Comparison of ENCODE assay signal across 1 cellular context in the genomic region with DNA sequence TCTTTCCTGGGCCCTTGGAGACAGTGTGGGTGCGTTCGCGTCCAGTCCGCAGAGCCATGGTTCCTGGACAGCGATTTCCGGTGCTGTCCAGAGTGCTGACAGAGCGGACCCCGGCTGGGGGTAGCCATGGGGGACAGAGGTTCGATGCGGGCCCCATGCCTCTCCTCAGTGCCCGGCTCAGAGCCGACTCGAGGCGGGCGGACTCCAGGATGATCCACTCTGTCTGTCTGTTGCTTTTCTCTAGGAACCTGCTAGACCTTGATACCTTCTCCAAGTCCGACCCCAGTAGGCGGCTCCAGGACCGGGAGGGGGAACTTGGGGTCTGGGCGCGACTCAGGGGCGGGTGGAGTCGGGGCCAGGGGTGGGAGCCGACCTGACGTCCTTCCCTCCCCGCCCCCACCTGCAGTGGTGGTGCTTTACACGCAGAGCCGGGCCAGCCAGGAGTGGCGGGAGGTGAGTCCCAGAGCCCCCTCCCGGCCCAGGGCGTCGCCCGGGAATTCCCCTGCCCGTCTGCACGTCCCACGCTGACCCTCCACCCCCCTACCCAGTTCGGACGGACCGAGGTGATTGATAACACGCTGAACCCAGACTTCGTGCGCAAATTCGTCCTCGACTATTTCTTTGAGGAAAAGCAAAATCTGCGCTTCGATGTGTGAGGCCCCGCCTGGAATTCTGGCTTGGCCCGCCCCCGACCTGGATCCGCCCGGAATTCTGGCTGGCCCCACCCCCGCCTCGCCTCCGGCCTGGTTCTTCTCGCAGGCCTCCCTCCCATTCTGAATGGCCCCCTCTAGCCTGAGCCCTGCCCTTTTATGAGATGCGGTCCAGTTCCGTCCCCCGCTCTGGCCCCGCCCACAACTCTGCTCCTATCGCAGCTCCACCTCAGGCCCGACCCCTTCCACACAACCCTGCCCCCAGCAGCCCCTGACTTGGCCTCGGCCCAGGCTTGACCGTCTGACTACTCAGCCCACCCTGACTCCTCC.
A peak's percentile ranks its signal among the peaks of the same experiment; 100 is the strongest.
TF ChIP-seq lines count a peak whose summit lies in the region.

No MANE protein-coding gene starts in this region.

TF ChIP-seq in K562, 482 proteins besides CTCF, POLR2A, EP300 and RAD21 (continued from another document and continues in another):
- TF ChIP-seq, protein P1, sequence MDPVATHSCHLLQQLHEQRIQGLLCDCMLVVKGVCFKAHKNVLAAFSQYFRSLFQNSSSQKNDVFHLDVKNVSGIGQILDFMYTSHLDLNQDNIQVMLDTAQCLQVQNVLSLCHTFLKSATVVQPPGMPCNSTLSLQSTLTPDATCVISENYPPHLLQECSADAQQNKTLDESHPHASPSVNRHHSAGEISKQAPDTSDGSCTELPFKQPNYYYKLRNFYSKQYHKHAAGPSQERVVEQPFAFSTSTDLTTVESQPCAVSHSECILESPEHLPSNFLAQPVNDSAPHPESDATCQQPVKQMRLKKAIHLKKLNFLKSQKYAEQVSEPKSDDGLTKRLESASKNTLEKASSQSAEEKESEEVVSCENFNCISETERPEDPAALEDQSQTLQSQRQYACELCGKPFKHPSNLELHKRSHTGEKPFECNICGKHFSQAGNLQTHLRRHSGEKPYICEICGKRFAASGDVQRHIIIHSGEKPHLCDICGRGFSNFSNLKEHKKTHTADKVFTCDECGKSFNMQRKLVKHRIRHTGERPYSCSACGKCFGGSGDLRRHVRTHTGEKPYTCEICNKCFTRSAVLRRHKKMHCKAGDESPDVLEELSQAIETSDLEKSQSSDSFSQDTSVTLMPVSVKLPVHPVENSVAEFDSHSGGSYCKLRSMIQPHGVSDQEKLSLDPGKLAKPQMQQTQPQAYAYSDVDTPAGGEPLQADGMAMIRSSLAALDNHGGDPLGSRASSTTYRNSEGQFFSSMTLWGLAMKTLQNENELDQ (CRISPR knock-in tag; IDR thresholded peaks at IDR 0.05; ENCODE audit: borderline replicate concordance), result 0 out of 2 replicates have a peak, but pooled peaks have one; percentile 91
- peak; percentile 52; the same call in 1 of the 2 replicates for TF ChIP-seq CXXC5 (CRISPR knock-in tag; IDR thresholded peaks at IDR 0.05)
- TF ChIP-seq, protein P2, sequence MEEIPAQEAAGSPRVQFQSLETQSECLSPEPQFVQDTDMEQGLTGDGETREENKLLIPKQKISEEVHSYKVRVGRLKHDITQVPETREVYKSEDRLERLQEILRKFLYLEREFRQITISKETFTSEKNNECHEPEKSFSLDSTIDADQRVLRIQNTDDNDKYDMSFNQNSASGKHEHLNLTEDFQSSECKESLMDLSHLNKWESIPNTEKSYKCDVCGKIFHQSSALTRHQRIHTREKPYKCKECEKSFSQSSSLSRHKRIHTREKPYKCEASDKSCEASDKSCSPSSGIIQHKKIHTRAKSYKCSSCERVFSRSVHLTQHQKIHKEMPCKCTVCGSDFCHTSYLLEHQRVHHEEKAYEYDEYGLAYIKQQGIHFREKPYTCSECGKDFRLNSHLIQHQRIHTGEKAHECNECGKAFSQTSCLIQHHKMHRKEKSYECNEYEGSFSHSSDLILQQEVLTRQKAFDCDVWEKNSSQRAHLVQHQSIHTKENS (CRISPR knock-in tag; IDR thresholded peaks at IDR 0.05), result no peak
- no peak for TF ChIP-seq TOE1 (IDR thresholded peaks at IDR 0.05; ENCODE audit: borderline replicate concordance)
- peak; percentile 96 for TF ChIP-seq TOE1 (CRISPR knock-in tag; IDR thresholded peaks at IDR 0.05; ENCODE audit: borderline replicate concordance, low read depth)
- TF ChIP-seq MTA2 (IDR thresholded peaks at IDR 0.05; ENCODE audit: low read depth), result no peak
- TF ChIP-seq HNRNPUL1 (IDR thresholded peaks at IDR 0.05; ENCODE audit: low read length), result no peak
- no peak for TF ChIP-seq SNRNP70 (optimal IDR thresholded peaks at IDR 0.05; ENCODE audit: low read depth, low read length)
- TF ChIP-seq ZNF263 (CRISPR knock-in tag; IDR thresholded peaks at IDR 0.05; ENCODE audit: borderline replicate concordance), result peak; percentile 71
- TF ChIP-seq, protein P3, sequence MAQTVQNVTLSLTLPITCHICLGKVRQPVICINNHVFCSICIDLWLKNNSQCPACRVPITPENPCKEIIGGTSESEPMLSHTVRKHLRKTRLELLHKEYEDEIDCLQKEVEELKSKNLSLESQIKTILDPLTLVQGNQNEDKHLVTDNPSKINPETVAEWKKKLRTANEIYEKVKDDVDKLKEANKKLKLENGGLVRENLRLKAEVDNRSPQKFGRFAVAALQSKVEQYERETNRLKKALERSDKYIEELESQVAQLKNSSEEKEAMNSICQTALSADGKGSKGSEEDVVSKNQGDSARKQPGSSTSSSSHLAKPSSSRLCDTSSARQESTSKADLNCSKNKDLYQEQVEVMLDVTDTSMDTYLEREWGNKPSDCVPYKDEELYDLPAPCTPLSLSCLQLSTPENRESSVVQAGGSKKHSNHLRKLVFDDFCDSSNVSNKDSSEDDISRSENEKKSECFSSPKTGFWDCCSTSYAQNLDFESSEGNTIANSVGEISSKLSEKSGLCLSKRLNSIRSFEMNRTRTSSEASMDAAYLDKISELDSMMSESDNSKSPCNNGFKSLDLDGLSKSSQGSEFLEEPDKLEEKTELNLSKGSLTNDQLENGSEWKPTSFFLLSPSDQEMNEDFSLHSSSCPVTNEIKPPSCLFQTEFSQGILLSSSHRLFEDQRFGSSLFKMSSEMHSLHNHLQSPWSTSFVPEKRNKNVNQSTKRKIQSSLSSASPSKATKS (CRISPR knock-in tag; IDR thresholded peaks at IDR 0.05), result no peak
- TF ChIP-seq, protein P4, sequence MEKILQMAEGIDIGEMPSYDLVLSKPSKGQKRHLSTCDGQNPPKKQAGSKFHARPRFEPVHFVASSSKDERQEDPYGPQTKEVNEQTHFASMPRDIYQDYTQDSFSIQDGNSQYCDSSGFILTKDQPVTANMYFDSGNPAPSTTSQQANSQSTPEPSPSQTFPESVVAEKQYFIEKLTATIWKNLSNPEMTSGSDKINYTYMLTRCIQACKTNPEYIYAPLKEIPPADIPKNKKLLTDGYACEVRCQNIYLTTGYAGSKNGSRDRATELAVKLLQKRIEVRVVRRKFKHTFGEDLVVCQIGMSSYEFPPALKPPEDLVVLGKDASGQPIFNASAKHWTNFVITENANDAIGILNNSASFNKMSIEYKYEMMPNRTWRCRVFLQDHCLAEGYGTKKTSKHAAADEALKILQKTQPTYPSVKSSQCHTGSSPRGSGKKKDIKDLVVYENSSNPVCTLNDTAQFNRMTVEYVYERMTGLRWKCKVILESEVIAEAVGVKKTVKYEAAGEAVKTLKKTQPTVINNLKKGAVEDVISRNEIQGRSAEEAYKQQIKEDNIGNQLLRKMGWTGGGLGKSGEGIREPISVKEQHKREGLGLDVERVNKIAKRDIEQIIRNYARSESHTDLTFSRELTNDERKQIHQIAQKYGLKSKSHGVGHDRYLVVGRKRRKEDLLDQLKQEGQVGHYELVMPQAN (IDR thresholded peaks at IDR 0.05; ENCODE audit: borderline replicate concordance), result peak; percentile 73; the same call in 1 of the 2 replicates
- TF ChIP-seq, protein P5, sequence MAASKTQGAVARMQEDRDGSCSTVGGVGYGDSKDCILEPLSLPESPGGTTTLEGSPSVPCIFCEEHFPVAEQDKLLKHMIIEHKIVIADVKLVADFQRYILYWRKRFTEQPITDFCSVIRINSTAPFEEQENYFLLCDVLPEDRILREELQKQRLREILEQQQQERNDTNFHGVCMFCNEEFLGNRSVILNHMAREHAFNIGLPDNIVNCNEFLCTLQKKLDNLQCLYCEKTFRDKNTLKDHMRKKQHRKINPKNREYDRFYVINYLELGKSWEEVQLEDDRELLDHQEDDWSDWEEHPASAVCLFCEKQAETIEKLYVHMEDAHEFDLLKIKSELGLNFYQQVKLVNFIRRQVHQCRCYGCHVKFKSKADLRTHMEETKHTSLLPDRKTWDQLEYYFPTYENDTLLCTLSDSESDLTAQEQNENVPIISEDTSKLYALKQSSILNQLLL (CRISPR knock-in tag; IDR thresholded peaks at IDR 0.05; ENCODE audit: borderline replicate concordance), result no peak
- no peak for TF ChIP-seq ZNF589 (CRISPR knock-in tag; IDR thresholded peaks at IDR 0.05; ENCODE audit: low read depth)
- peak; percentile 68; the same call in 1 of the 2 replicates for TF ChIP-seq ATF1 (CRISPR knock-in tag; IDR thresholded peaks at IDR 0.05)
- TF ChIP-seq ATF1 (tag; IDR thresholded peaks at IDR 0.05), result no peak
- TF ChIP-seq, protein P6, sequence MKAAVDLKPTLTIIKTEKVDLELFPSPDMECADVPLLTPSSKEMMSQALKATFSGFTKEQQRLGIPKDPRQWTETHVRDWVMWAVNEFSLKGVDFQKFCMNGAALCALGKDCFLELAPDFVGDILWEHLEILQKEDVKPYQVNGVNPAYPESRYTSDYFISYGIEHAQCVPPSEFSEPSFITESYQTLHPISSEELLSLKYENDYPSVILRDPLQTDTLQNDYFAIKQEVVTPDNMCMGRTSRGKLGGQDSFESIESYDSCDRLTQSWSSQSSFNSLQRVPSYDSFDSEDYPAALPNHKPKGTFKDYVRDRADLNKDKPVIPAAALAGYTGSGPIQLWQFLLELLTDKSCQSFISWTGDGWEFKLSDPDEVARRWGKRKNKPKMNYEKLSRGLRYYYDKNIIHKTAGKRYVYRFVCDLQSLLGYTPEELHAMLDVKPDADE (conservative IDR thresholded peaks at IDR 0.05; ENCODE audit: control insufficient read depth, low read depth, low read length), result peak; percentile 47; the same call in 1 of the 2 replicates
- TF ChIP-seq HNRNPLL (IDR thresholded peaks at IDR 0.05; ENCODE audit: low read depth, low read length, poor library complexity, severe bottlenecking), result no peak
- no peak for TF ChIP-seq ZNF785 (CRISPR knock-in tag; IDR thresholded peaks at IDR 0.05)
- no peak for TF ChIP-seq PTRF (tag; IDR thresholded peaks at IDR 0.05)
- TF ChIP-seq, protein P7, sequence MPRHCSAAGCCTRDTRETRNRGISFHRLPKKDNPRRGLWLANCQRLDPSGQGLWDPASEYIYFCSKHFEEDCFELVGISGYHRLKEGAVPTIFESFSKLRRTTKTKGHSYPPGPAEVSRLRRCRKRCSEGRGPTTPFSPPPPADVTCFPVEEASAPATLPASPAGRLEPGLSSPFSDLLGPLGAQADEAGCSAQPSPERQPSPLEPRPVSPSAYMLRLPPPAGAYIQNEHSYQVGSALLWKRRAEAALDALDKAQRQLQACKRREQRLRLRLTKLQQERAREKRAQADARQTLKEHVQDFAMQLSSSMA (CRISPR knock-in tag; IDR thresholded peaks at IDR 0.05), result no peak
- no peak; the same call in 1 of the 2 replicates for TF ChIP-seq CBFB (CRISPR knock-in tag; IDR thresholded peaks at IDR 0.05)
- no peak for TF ChIP-seq ZNF239 (CRISPR knock-in tag; IDR thresholded peaks at IDR 0.05)
- 0 out of 2 replicates have a peak, but pooled peaks have one; percentile 82 for TF ChIP-seq IRF2 (CRISPR knock-in tag; IDR thresholded peaks at IDR 0.05)
- peak in 1 of 2 experiments; percentile 93; a peak in 2 of 4 replicates for TF ChIP-seq SRF (CRISPR knock-in tag; IDR thresholded peaks at IDR 0.05)
- TF ChIP-seq SP1 (CRISPR knock-in tag; IDR thresholded peaks at IDR 0.05), result no peak
- TF ChIP-seq ZFX (CRISPR knock-in tag; IDR thresholded peaks at IDR 0.05), result peak; percentile 47; the same call in 1 of the 2 replicates
- TF ChIP-seq MIER1 (IDR thresholded peaks at IDR 0.05; ENCODE audit: low read depth), result peak; percentile 95
- TF ChIP-seq ZBTB1 (CRISPR knock-in tag; IDR thresholded peaks at IDR 0.05; ENCODE audit: borderline replicate concordance, low read depth), result peak; percentile 88
- TF ChIP-seq RBM17 (IDR thresholded peaks at IDR 0.05; ENCODE audit: borderline replicate concordance, low read depth, low read length), result no peak
- peak; percentile 89 for TF ChIP-seq STAG1 (CRISPR knock-in tag; IDR thresholded peaks at IDR 0.05; ENCODE audit: borderline replicate concordance)
- peak in 1 of 3 experiments; percentile 37 for TF ChIP-seq YY1 (IDR thresholded peaks at IDR 0.05; ENCODE audit: borderline replicate concordance in 1 of 3, control insufficient read depth in 1 of 3, extremely low read depth in 1 of 3, insufficient read depth in 3 of 3, insufficient read length in 1 of 3, insufficient replicate concordance in 2 of 3, low read depth in 1 of 3, low read length in 2 of 3)
- TF ChIP-seq FOXK1 (CRISPR knock-in tag; IDR thresholded peaks at IDR 0.05; ENCODE audit: borderline replicate concordance), result peak; percentile 88; the same call in 1 of the 2 replicates
- TF ChIP-seq MBD2 (IDR thresholded peaks at IDR 0.05; ENCODE audit: borderline replicate concordance, low read depth), result no peak
- TF ChIP-seq HNRNPH1 (optimal IDR thresholded peaks at IDR 0.05; ENCODE audit: low read depth, low read length), result no peak
- no peak for TF ChIP-seq U2AF1 (optimal IDR thresholded peaks at IDR 0.05; ENCODE audit: low read depth, low read length)
- TF ChIP-seq SREBF1 (IDR thresholded peaks at IDR 0.05; ENCODE audit: borderline replicate concordance, low read depth, low read length), result no peak
- TF ChIP-seq, protein P8, sequence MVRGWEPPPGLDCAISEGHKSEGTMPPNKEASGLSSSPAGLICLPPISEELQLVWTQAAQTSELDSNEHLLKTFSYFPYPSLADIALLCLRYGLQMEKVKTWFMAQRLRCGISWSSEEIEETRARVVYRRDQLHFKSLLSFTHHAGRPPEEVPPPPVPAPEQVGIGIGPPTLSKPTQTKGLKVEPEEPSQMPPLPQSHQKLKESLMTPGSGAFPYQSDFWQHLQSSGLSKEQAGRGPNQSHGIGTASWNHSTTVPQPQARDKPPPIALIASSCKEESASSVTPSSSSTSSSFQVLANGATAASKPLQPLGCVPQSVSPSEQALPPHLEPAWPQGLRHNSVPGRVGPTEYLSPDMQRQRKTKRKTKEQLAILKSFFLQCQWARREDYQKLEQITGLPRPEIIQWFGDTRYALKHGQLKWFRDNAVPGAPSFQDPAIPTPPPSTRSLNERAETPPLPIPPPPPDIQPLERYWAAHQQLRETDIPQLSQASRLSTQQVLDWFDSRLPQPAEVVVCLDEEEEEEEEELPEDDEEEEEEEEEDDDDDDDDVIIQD (CRISPR knock-in tag; IDR thresholded peaks at IDR 0.05), result no peak
- TF ChIP-seq ZBTB7A (IDR thresholded peaks at IDR 0.05; ENCODE audit: borderline replicate concordance, control insufficient read depth, low read depth, low read length), result peak; percentile 72; the same call in 1 of the 2 replicates
- peak in 1 of 2 experiments; percentile 79; a peak in 2 of 4 replicates for TF ChIP-seq FOXA3 (CRISPR knock-in tag; conservative IDR thresholded peaks at IDR 0.05 in 1 of 2, IDR thresholded peaks at IDR 0.05 in 1 of 2)
- TF ChIP-seq HNRNPK (IDR thresholded peaks at IDR 0.05; ENCODE audit: low read depth, low read length, poor library complexity, severe bottlenecking), result no peak
- peak; percentile 89 for TF ChIP-seq ZNF766 (CRISPR knock-in tag; conservative IDR thresholded peaks at IDR 0.05)
- TF ChIP-seq ZNF696 (CRISPR knock-in tag; conservative IDR thresholded peaks at IDR 0.05), result no peak
- TF ChIP-seq, protein P9, sequence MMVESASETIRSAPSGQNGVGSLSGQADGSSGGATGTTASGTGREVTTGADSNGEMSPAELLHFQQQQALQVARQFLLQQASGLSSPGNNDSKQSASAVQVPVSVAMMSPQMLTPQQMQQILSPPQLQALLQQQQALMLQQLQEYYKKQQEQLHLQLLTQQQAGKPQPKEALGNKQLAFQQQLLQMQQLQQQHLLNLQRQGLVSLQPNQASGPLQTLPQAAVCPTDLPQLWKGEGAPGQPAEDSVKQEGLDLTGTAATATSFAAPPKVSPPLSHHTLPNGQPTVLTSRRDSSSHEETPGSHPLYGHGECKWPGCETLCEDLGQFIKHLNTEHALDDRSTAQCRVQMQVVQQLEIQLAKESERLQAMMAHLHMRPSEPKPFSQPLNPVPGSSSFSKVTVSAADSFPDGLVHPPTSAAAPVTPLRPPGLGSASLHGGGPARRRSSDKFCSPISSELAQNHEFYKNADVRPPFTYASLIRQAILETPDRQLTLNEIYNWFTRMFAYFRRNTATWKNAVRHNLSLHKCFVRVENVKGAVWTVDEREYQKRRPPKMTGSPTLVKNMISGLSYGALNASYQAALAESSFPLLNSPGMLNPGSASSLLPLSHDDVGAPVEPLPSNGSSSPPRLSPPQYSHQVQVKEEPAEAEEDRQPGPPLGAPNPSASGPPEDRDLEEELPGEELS (CRISPR knock-in tag; IDR thresholded peaks at IDR 0.05; ENCODE audit: borderline replicate concordance), result peak; percentile 92; the same call in 1 of the 2 replicates
